ENCODE assay signal across 9 cellular contexts in genomic region chr6:33276581-33276863, GRCh38. TPM values are rescaled to one million over a fixed set of nuclear protein-coding genes. Genes with fewer than 3 reads are reported as not detected.
DNase-seq lines count a peak whose midpoint lies in the region; ATAC-seq, FAIRE-seq and TF ChIP-seq lines count a peak whose summit lies in the region.
"Had no signal": no experiment of that assay in that cellular context is flagged by ENCODE, and none has a peak within 500 bp of the region (broad histone marks: within the 10 kb centered on the region; RNA-seq: fewer than 3 reads in every experiment).

No MANE protein-coding gene starts in this region.

- no peak for TF ChIP-seq POLR2A in K562 (conservative IDR thresholded peaks at IDR 0.05)
- TF ChIP-seq POLR2A in transverse colon (IDR thresholded peaks at IDR 0.05), result no peak

- no peaks in the 10 kb centered on the region for H3K27me3 ChIP-seq in K562 (ENCODE audit: control insufficient read depth in 2 of 2, insufficient read depth in 2 of 2, low read length in 2 of 2)
- H3K27me3 ChIP-seq in lower lobe of right lung (ENCODE audit: low read depth), result no peaks in the 10 kb centered on the region
- no peaks in the 10 kb centered on the region for H3K27me3 ChIP-seq in transverse colon

- no peak overlapping the region for H2AFZ ChIP-seq in K562 (ENCODE audit: low read depth, low read length)

- in situ Hi-C loops in K562 (cut with MboI), result loop anchor here (10.0 kb wide), 1 partner anchor 128 kb away; no protein-coding TSS in a partner anchor
- in situ Hi-C loops in transverse colon (cut with MboI; ENCODE audit: low pct_ligation_motif_present in 1 of 4, low pct_unique_long_range_greater_than_20kb in 1 of 4, low sequenced_read_pairs in 3 of 4), result no loop called here

- POLR2A ChIA-PET in K562 (lab: Yijun Ruan, JAX), result interaction anchor here (0.6 to 8.1 kb wide), 20 partner anchors 10 to 305 kb away, joined by 3 to 90 read pairs (median 4); partner anchors contain the start of genes KIFC1, PFDN6, RGL2 and RING1

- H3K9me3 ChIP-seq in K562 (replicated peaks; ENCODE audit: control insufficient read depth, insufficient read depth, low read depth, low read length), result no peaks in the 10 kb centered on the region
- no peaks in the 10 kb centered on the region for H3K9me3 ChIP-seq in lower lobe of right lung
- no peaks in the 10 kb centered on the region for H3K9me3 ChIP-seq in transverse colon

- H3K9me3 Mint-ChIP-seq in activated T-cell treated with anti-CD3 and anti-CD28 coated beads, Interleukin-2, amount 50 U/mL, for 24 hours, result no peaks in the 10 kb centered on the region

- no peaks in the 10 kb centered on the region for H3K9me1 ChIP-seq in K562 (ENCODE audit: control insufficient read depth, insufficient read depth, low read length)

- H3K27me3 Mint-ChIP-seq in activated T-cell treated with anti-CD3 and anti-CD28 coated beads, Interleukin-2, amount 50 U/mL, for 24 hours, result no peaks in the 10 kb centered on the region

- CTCF ChIA-PET in K562 (lab: Yijun Ruan, JAX; ENCODE audit: low intra/inter-chr PET ratio), result interaction anchor here (0.6 to 6.6 kb wide), 4 partner anchors 131 to 153 kb away, joined by 3 to 64 read pairs (median 4); no protein-coding TSS in a partner anchor

- H3K4me1 ChIP-seq in K562 (replicated peaks in 1 of 2; ENCODE audit: control insufficient read depth in 2 of 2, insufficient read depth in 2 of 2, low read length in 2 of 2), result peaks cover 39 to 40% of the 10 kb centered on the region in 2 experiments
- H3K4me1 ChIP-seq in lower lobe of right lung, result peaks cover 70% of the 10 kb centered on the region
- peaks cover 33 to 61% (median 54%) of the 10 kb centered on the region in 4 donors for H3K4me1 ChIP-seq in transverse colon

- peaks cover 94% of the 10 kb centered on the region for H3K36me3 Mint-ChIP-seq in activated T-cell treated with anti-CD3 and anti-CD28 coated beads, Interleukin-2, amount 50 U/mL, for 24 hours (ENCODE audit: low read depth)

- H3K4me1 Mint-ChIP-seq in activated T-cell treated with anti-CD3 and anti-CD28 coated beads, Interleukin-2, amount 50 U/mL, for 24 hours (ENCODE audit: low read depth), result peaks cover 51% of the 10 kb centered on the region

- no peak for DNase-seq in activated T-cell treated with anti-CD3 and anti-CD28 coated beads, Interleukin-2, amount 50 U/mL, for 24 hours
- DNase-seq in activated T-cell treated with anti-CD3 and anti-CD28 coated beads, Interleukin-2, amount 50 U/mL, for 1 hour, result no peak
- no peak for DNase-seq in K562 (ENCODE audit: extremely low read depth in 1 of 4, low spot score in 3 of 4)
- DNase-seq in lower lobe of right lung, result no peak
- DNase-seq in transverse colon, result no peak
- no peak for DNase-seq in activated CD8-positive, alpha-beta memory T cell treated with anti-CD3 and anti-CD28 coated beads, Interleukin-2, amount 50 U/mL, for 4 hours

- peak; percentile 49 for FAIRE-seq in K562 (lab: Jason Lieb, UNC)

- no peak for TF ChIP-seq RAD21 in K562 (CRISPR knock-in tag; conservative IDR thresholded peaks at IDR 0.05 in 1 of 2, IDR thresholded peaks at IDR 0.05 in 1 of 2)

- peak; percentile 3 for ATAC-seq in K562
- ATAC-seq in lower lobe of right lung, result no peak
- ATAC-seq in HG03354 (IDR thresholded peaks at IDR 0.05; ENCODE audit: poor library complexity, severe bottlenecking, unreplicated experiment), result no peak
- ATAC-seq in GM21576 (IDR thresholded peaks at IDR 0.05; ENCODE audit: unreplicated experiment), result no peak

- TF ChIP-seq CTCF in K562 (IDR thresholded peaks at IDR 0.05 in 2 of 3, conservative IDR thresholded peaks at IDR 0.05 in 1 of 3; ENCODE audit: insufficient read depth in 2 of 3, low read depth in 1 of 3, low read length in 3 of 3) (no peak), lower lobe of right lung (IDR thresholded peaks at IDR 0.05) (no peak), transverse colon (IDR thresholded peaks at IDR 0.05) (no peak)

- H3K4me3 Mint-ChIP-seq in activated T-cell treated with anti-CD3 and anti-CD28 coated beads, Interleukin-2, amount 50 U/mL, for 24 hours, result peak overlapping the region; percentile 98

- H3K27ac Mint-ChIP-seq in activated T-cell treated with anti-CD3 and anti-CD28 coated beads, Interleukin-2, amount 50 U/mL, for 24 hours, result peak overlapping the region; percentile 100

- BruUV-seq in K562 (replicated peaks; lab: Mats Ljungman, UMichigan), result no TSS peak

- peaks cover 42% of the 10 kb centered on the region for H4K20me1 ChIP-seq in K562 (replicated peaks; ENCODE audit: control insufficient read depth, insufficient read depth, low read length)

- peaks cover 49% of the 10 kb centered on the region for H3K79me2 ChIP-seq in K562 (ENCODE audit: control insufficient read depth, insufficient read depth, low read length)

- TF ChIP-seq EP300 in K562 (IDR thresholded peaks at IDR 0.05; ENCODE audit: low read length) (no peak), transverse colon (IDR thresholded peaks at IDR 0.05; ENCODE audit: low read depth) (no peak)

- peak overlapping the region; percentile 98 for H3K27ac ChIP-seq in K562 (ENCODE audit: extremely low read depth, low read depth, low read length)
- peak overlapping the region; percentile 95 for H3K27ac ChIP-seq in lower lobe of right lung
- H3K27ac ChIP-seq in transverse colon, result peak overlapping the region; percentile 91 to 98 (median 94)

- H3K36me3 ChIP-seq in K562 (ENCODE audit: control insufficient read depth, insufficient read depth, low read length) (peaks cover 86% of the 10 kb centered on the region), lower lobe of right lung (peaks cover 72% of the 10 kb centered on the region), transverse colon (no peaks in the 10 kb centered on the region)

- peak overlapping the region; percentile 99 for H3K4me2 ChIP-seq in K562 (ENCODE audit: insufficient read depth, low read length)

- intact Hi-C loops in K562 (cut with micrococcal nuclease) (loop anchor here (2.0 to 10.0 kb wide), 3 partner anchors 134 to 298 kb away; partner anchors contain the start of genes CUTA and PHF1), lower lobe of right lung (cut with DNase I) (no loop called here), transverse colon (cut with DNase I; ENCODE audit: low total_unique reads) (no loop called here)

- H3K9ac ChIP-seq in K562 (ENCODE audit: insufficient read depth in 1 of 2, low read depth in 2 of 2, low read length in 2 of 2), result peak overlapping the region; percentile 90 to 100

- H3K4me3 ChIP-seq in K562 (peak overlapping the region; percentile 93), lower lobe of right lung (peak overlapping the region; percentile 86), transverse colon (peak overlapping the region; percentile 44 to 80 (median 63))

RNA-seq across cellular contexts. Expression of gene B3GALT4, which starts 0.4 kb away (rescaled TPM):
- total RNA-seq in K562 (2011; cell fraction: chromatin; rRNA removed; ENCODE audit: low replicate concordance), result 1.4 and 7.8 TPM in 2 replicates
- 9.2 and 10.9 TPM in 2 replicates for total RNA-seq in K562 (2011; cell fraction: nucleolus; rRNA removed)
- total RNA-seq in K562 (2011; cell fraction: nucleoplasm; rRNA removed), result 3.7 and 4.7 TPM in 2 replicates
- total RNA-seq in K562 (2014; rRNA removed) (1.3 and 2.6 TPM in 2 replicates), K562 (2014; rRNA removed; fragmentation: Illumina TruSeq; extraction: Trizol) (0.35 and 0.36 TPM in 2 replicates), K562 (2015; rRNA removed; fragmentation: Illumina TruSeq; extraction: Trizol) (0.94 and 1.2 TPM in 2 replicates), K562 (2021) (1.2 and 1.8 TPM in 2 replicates), lower lobe of right lung (19.6 TPM), transverse colon (10 to 100 TPM; 39.4 to 49.0 (median 41.8) TPM)
- polyA plus RNA-seq in K562 (2011; rRNA removed) (0.42 and 0.61 TPM in 2 replicates), K562 (2014; fragmentation: Illumina TruSeq; extraction: Trizol) (0.33 and 0.60 TPM in 2 replicates), K562 (2014; fragmentation: Nextera tagmentation; extraction: Ambion mirVana) (under 1 TPM in 1 of 2 experiments, not detected in 1; 0.11 TPM), K562 (2014; rRNA removed) (0.65 and 0.98 TPM in 2 replicates)
- 0.34 and 1.3 TPM in 2 replicates for polyA plus RNA-seq in K562 (2011; cell fraction: cytosol; rRNA removed)
- polyA plus RNA-seq in K562 (2011; cell fraction: nucleus; rRNA removed), result 0.83 and 1.4 TPM in 2 replicates
- 1.2 and 2.5 TPM in 2 replicates for polyA plus RNA-seq in K562 (2012)
- polyA minus RNA-seq in K562 (2011; rRNA and poly(A)+ RNA removed), result 0.60 and 0.74 TPM in 2 replicates
- polyA minus RNA-seq in K562 (2011; cell fraction: cytosol; rRNA and poly(A)+ RNA removed), result 0.67 and 1.6 TPM in 2 replicates
- polyA minus RNA-seq in K562 (2011; cell fraction: nucleus; rRNA and poly(A)+ RNA removed), result 8.3 and 8.6 TPM in 2 replicates
- total RNA-seq: M059J had no signal

RNA-seq across cellular contexts. Expression of gene RPS18, which starts 4.6 kb away (rescaled TPM):
- 573 and 845 TPM in 2 replicates for total RNA-seq in K562 (2011; cell fraction: chromatin; rRNA removed; ENCODE audit: low replicate concordance)
- total RNA-seq in K562 (2011; cell fraction: nucleolus; rRNA removed), result 1,781 and 2,022 TPM in 2 replicates
- 2,244 and 4,596 TPM in 2 replicates for total RNA-seq in K562 (2011; cell fraction: nucleoplasm; rRNA removed)
- total RNA-seq in K562 (2014; rRNA removed) (7,421 and 7,756 TPM in 2 replicates), K562 (2014; rRNA removed; fragmentation: Illumina TruSeq; extraction: Trizol) (8,131 and 8,358 TPM in 2 replicates), K562 (2015; rRNA removed; fragmentation: Illumina TruSeq; extraction: Trizol) (6,830 and 6,840 TPM in 2 replicates), K562 (2021) (5,023 and 5,547 TPM in 2 replicates), lower lobe of right lung (1,662 TPM), transverse colon (1,000 to 10,000 TPM in 2 of 4 donors, 100 to 1,000 TPM in 2; 773 to 2,238 (median 1,359) TPM)
- polyA plus RNA-seq in K562 (2011; rRNA removed) (10,924 and 13,776 TPM in 2 replicates), K562 (2014; fragmentation: Illumina TruSeq; extraction: Trizol) (6,410 and 6,519 TPM in 2 replicates), K562 (2014; fragmentation: Nextera tagmentation; extraction: Ambion mirVana) (over 10,000 TPM; 14,899 to 17,516 TPM), K562 (2014; rRNA removed) (10,223 and 10,563 TPM in 2 replicates)
- 9,974 and 14,279 TPM in 2 replicates for polyA plus RNA-seq in K562 (2011; cell fraction: cytosol; rRNA removed)
- 3,080 and 5,551 TPM in 2 replicates for polyA plus RNA-seq in K562 (2011; cell fraction: nucleus; rRNA removed)
- 10,450 and 11,249 TPM in 2 replicates for polyA plus RNA-seq in K562 (2012)
- polyA minus RNA-seq in K562 (2011; rRNA and poly(A)+ RNA removed), result 5,821 and 6,481 TPM in 2 replicates
- 1,459 and 1,756 TPM in 2 replicates for polyA minus RNA-seq in K562 (2011; cell fraction: cytosol; rRNA and poly(A)+ RNA removed)
- polyA minus RNA-seq in K562 (2011; cell fraction: nucleus; rRNA and poly(A)+ RNA removed), result 337 and 777 TPM in 2 replicates

RNA-seq across cellular contexts. Expression of gene VPS52, which starts 4.8 kb away (rescaled TPM):
- total RNA-seq in K562 (2011; cell fraction: chromatin; rRNA removed; ENCODE audit: low replicate concordance), result 400 and 717 TPM in 2 replicates
- 323 and 336 TPM in 2 replicates for total RNA-seq in K562 (2011; cell fraction: nucleolus; rRNA removed)
- 335 and 348 TPM in 2 replicates for total RNA-seq in K562 (2011; cell fraction: nucleoplasm; rRNA removed)
- total RNA-seq in K562 (2014; rRNA removed) (40.2 and 41.7 TPM in 2 replicates), K562 (2014; rRNA removed; fragmentation: Illumina TruSeq; extraction: Trizol) (37.6 and 38.0 TPM in 2 replicates), K562 (2015; rRNA removed; fragmentation: Illumina TruSeq; extraction: Trizol) (37.0 and 40.9 TPM in 2 replicates), K562 (2021) (60.2 and 67.1 TPM in 2 replicates), lower lobe of right lung (59.7 TPM), transverse colon (10 to 100 TPM; 52.4 to 93.3 (median 63.4) TPM)
- polyA plus RNA-seq in K562 (2011; rRNA removed) (103 and 149 TPM in 2 replicates), K562 (2014; fragmentation: Illumina TruSeq; extraction: Trizol) (71.9 and 84.9 TPM in 2 replicates), K562 (2014; fragmentation: Nextera tagmentation; extraction: Ambion mirVana) (10 to 100 TPM; 24.4 to 37.6 TPM), K562 (2014; rRNA removed) (68.2 and 69.7 TPM in 2 replicates)
- polyA plus RNA-seq in K562 (2011; cell fraction: cytosol; rRNA removed), result 129 and 132 TPM in 2 replicates
- 844 and 952 TPM in 2 replicates for polyA plus RNA-seq in K562 (2011; cell fraction: nucleus; rRNA removed)
- polyA plus RNA-seq in K562 (2012), result 56.6 and 77.5 TPM in 2 replicates
- 149 and 152 TPM in 2 replicates for polyA minus RNA-seq in K562 (2011; rRNA and poly(A)+ RNA removed)
- 43.4 and 43.6 TPM in 2 replicates for polyA minus RNA-seq in K562 (2011; cell fraction: cytosol; rRNA and poly(A)+ RNA removed)
- polyA minus RNA-seq in K562 (2011; cell fraction: nucleus; rRNA and poly(A)+ RNA removed), result 174 and 254 TPM in 2 replicates

RNA-seq across cellular contexts. Expression of gene WDR46, which starts 12.5 kb away (rescaled TPM):
- total RNA-seq in K562 (2011; cell fraction: chromatin; rRNA removed; ENCODE audit: low replicate concordance), result 140 and 282 TPM in 2 replicates
- 158 and 186 TPM in 2 replicates for total RNA-seq in K562 (2011; cell fraction: nucleolus; rRNA removed)
- total RNA-seq in K562 (2011; cell fraction: nucleoplasm; rRNA removed), result 84.4 and 113 TPM in 2 replicates
- total RNA-seq in K562 (2014; rRNA removed), result 139 and 160 TPM in 2 replicates
- 69.9 and 87.1 TPM in 2 replicates for total RNA-seq in K562 (2014; rRNA removed; fragmentation: Illumina TruSeq; extraction: Trizol)
- 146 TPM in 2 replicates for total RNA-seq in K562 (2015; rRNA removed; fragmentation: Illumina TruSeq; extraction: Trizol)
- 108 and 117 TPM in 2 replicates for total RNA-seq in K562 (2021)
- polyA plus RNA-seq in K562 (2011; rRNA removed), result 51.8 and 80.5 TPM in 2 replicates
- 64.4 and 91.4 TPM in 2 replicates for polyA plus RNA-seq in K562 (2011; cell fraction: cytosol; rRNA removed)
- 147 and 197 TPM in 2 replicates for polyA plus RNA-seq in K562 (2011; cell fraction: nucleus; rRNA removed)
- polyA plus RNA-seq in K562 (2012), result 79.7 and 86.5 TPM in 2 replicates
- 83.4 and 93.1 TPM in 2 replicates for polyA plus RNA-seq in K562 (2014; fragmentation: Illumina TruSeq; extraction: Trizol)
- polyA plus RNA-seq in K562 (2014; fragmentation: Nextera tagmentation; extraction: Ambion mirVana), result 10 to 100 TPM in 1 of 2 experiments, 1 to 10 TPM in 1; 8.9 to 27.6 TPM
- 89.3 and 113 TPM in 2 replicates for polyA plus RNA-seq in K562 (2014; rRNA removed)
- 75.9 and 79.2 TPM in 2 replicates for polyA minus RNA-seq in K562 (2011; rRNA and poly(A)+ RNA removed)
- polyA minus RNA-seq in K562 (2011; cell fraction: cytosol; rRNA and poly(A)+ RNA removed), result 80.6 and 85.6 TPM in 2 replicates
- polyA minus RNA-seq in K562 (2011; cell fraction: nucleus; rRNA and poly(A)+ RNA removed), result 74.7 and 86.1 TPM in 2 replicates
- 34.4 TPM for total RNA-seq in lower lobe of right lung
- total RNA-seq in transverse colon, result 10 to 100 TPM; 25.0 to 87.2 (median 55.8) TPM

RNA-seq across cellular contexts. Expression of gene PFDN6, which starts 12.9 kb away (rescaled TPM):
- total RNA-seq in K562 (2011; cell fraction: chromatin; rRNA removed; ENCODE audit: low replicate concordance), result 67.5 and 110 TPM in 2 replicates
- total RNA-seq in K562 (2011; cell fraction: nucleolus; rRNA removed), result 84.5 and 92.7 TPM in 2 replicates
- total RNA-seq in K562 (2011; cell fraction: nucleoplasm; rRNA removed), result 89.2 and 96.6 TPM in 2 replicates
- total RNA-seq in K562 (2014; rRNA removed) (292 and 358 TPM in 2 replicates), K562 (2014; rRNA removed; fragmentation: Illumina TruSeq; extraction: Trizol) (216 and 230 TPM in 2 replicates), K562 (2015; rRNA removed; fragmentation: Illumina TruSeq; extraction: Trizol) (236 and 241 TPM in 2 replicates), K562 (2021) (150 and 172 TPM in 2 replicates), lower lobe of right lung (32.9 TPM), transverse colon (10 to 100 TPM in 3 of 4 donors, not detected in 1; 23.6 to 39.8 (median 28.1) TPM)
- polyA plus RNA-seq in K562 (2011; rRNA removed) (125 and 200 TPM in 2 replicates), K562 (2014; fragmentation: Illumina TruSeq; extraction: Trizol) (301 and 322 TPM in 2 replicates), K562 (2014; fragmentation: Nextera tagmentation; extraction: Ambion mirVana) (1 to 10 TPM; 6.8 to 8.7 TPM), K562 (2014; rRNA removed) (472 and 475 TPM in 2 replicates)
- polyA plus RNA-seq in K562 (2011; cell fraction: cytosol; rRNA removed), result 76.6 and 97.7 TPM in 2 replicates
- 182 and 189 TPM in 2 replicates for polyA plus RNA-seq in K562 (2011; cell fraction: nucleus; rRNA removed)
- polyA plus RNA-seq in K562 (2012), result 199 and 305 TPM in 2 replicates
- 62.1 and 76.4 TPM in 2 replicates for polyA minus RNA-seq in K562 (2011; rRNA and poly(A)+ RNA removed)
- 33.4 and 35.0 TPM in 2 replicates for polyA minus RNA-seq in K562 (2011; cell fraction: cytosol; rRNA and poly(A)+ RNA removed)
- 42.8 and 58.6 TPM in 2 replicates for polyA minus RNA-seq in K562 (2011; cell fraction: nucleus; rRNA and poly(A)+ RNA removed)
